21 cellular contexts compared by ENCODE assay signal in the genomic region with DNA sequence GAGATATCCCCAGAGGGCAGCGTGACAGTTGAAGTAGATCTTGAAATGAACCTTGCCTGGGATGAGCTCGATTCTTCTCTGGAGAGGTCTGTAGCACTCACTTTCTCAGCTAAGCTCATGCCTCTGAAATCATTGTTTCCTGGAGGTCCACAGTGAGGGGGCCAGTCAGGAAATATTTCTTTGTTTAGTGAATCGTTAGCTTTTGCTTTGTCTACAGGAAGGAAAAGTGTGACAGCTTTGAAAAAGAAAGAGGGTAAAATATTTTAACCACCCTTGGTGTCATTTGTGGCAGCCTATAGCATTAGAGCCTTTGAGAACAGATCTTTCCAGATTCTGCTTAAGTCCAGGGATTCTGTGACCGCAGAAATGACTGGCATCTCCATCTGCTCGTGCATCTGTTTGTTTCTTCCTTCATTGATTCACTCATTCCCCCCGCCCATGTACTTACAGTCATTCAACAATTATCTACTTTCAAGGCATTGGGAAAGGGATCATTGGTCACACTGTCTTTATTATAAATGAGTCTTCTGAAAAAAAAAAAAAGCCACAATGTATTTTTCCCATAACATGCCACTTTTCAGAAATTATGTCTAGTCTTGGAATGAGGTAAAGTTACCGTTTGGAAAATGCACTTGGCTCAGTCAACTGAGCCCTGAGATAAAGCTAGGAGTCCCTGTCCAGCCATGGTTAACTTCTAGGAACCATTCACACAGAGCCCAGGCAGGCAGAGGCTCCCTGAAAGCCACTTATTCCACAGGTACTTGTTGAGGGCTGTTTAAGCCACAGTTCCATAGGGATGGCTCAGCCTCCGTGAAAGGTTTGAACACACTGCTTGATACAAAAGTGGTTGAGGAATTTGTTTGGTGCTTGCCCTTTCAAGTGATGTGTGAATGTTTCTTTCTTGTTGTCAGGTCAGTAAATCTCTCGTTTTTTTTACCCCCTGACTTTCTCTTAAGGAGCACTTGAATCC.
A peak's percentile ranks its signal among the peaks of the same experiment; 100 is the strongest.
DNase-seq lines count a peak whose midpoint lies in the region; ATAC-seq, FAIRE-seq and TF ChIP-seq lines count a peak whose summit lies in the region.
"Had no signal": no experiment of that assay in that cellular context is flagged by ENCODE, and none has a peak within 500 bp of the region (broad histone marks: within the 10 kb centered on the region; RNA-seq: fewer than 3 reads in every experiment).

No MANE protein-coding gene starts in this region.

- no peaks in the 10 kb centered on the region for H3K36me3 Mint-ChIP-seq in stimulated activated naive CD8-positive, alpha-beta T cell treated with anti-CD3 and anti-CD28 coated beads, Interleukin-15, Interleukin-2, amounts not matched to agents 100 ng/mL and 50 ng/mL, for 24 hours (ENCODE audit: low read depth)

- H3K36me3 ChIP-seq in SJSA1 (peaks cover 29% of the 10 kb centered on the region), pancreas (no peaks in the 10 kb centered on the region)
- H3K36me3 ChIP-seq: adrenal gland, heart left ventricle, tibial nerve had no signal

- peak overlapping the region; percentile 40 for H3K27ac Mint-ChIP-seq in stimulated activated naive CD8-positive, alpha-beta T cell treated with anti-CD3 and anti-CD28 coated beads, Interleukin-15, Interleukin-2, amounts not matched to agents 100 ng/mL and 50 ng/mL, for 24 hours
- H3K27ac Mint-ChIP-seq: activated CD4-positive, alpha-beta memory T cell treated with anti-CD3 and anti-CD28 coated beads, Interleukin-2, amount 10 ng/mL, durations not matched to agents 7 days and 5 days; activated T-cell treated with anti-CD3 and anti-CD28 coated beads, Interleukin-2, amount 50 U/mL, for 72 hours had no signal

- FAIRE-seq in pancreas (lab: Jason Lieb, UNC) = no peak
- FAIRE-seq: keratinocyte had no signal

- H3K27me3 Mint-ChIP-seq in stimulated activated naive CD8-positive, alpha-beta T cell treated with anti-CD3 and anti-CD28 coated beads, Interleukin-15, Interleukin-2, amounts not matched to agents 100 ng/mL and 50 ng/mL, for 24 hours = no peaks in the 10 kb centered on the region
- H3K27me3 Mint-ChIP-seq: activated CD4-positive, alpha-beta memory T cell treated with anti-CD3 and anti-CD28 coated beads, Interleukin-2, amount 10 ng/mL, durations not matched to agents 7 days and 5 days had no signal

- H3K4me1 ChIP-seq in SJSA1 (replicated peaks) (peaks cover 74% of the 10 kb centered on the region), pancreas (peaks cover 8 to 14% (median 10%) of the 10 kb centered on the region in 3 donors)
- H3K4me1 ChIP-seq: tibial nerve had no signal

- ATAC-seq in stimulated activated naive CD8-positive, alpha-beta T cell treated with anti-CD3 and anti-CD28 coated beads, Interleukin-15, Interleukin-2, amounts not matched to agents 100 U/mL and 50 U/mL, for 24 hours = no peak
- ATAC-seq in pancreas = no peak
- ATAC-seq: heart left ventricle, PC-3 had no signal

- no peaks in the 10 kb centered on the region for H3K9me3 Mint-ChIP-seq in stimulated activated naive CD8-positive, alpha-beta T cell treated with anti-CD3 and anti-CD28 coated beads, Interleukin-15, Interleukin-2, amounts not matched to agents 100 ng/mL and 50 ng/mL, for 24 hours
- H3K9me3 Mint-ChIP-seq: activated CD4-positive, alpha-beta memory T cell treated with anti-CD3 and anti-CD28 coated beads, Interleukin-2, amount 10 ng/mL, durations not matched to agents 7 days and 5 days; activated T-cell treated with anti-CD3 and anti-CD28 coated beads, Interleukin-2, amount 50 U/mL, for 72 hours had no signal

- 61 to 71% methylated on average over 9 of the region's 9 CpGs for WGBS in pancreas, 2 donors

- intact Hi-C loops in pancreas (cut with DNase I) = no loop called here

- peak overlapping the region; percentile 71 for H3K27ac ChIP-seq in SJSA1
- no peak overlapping the region for H3K27ac ChIP-seq in pancreas
- H3K27ac ChIP-seq: adrenal gland, heart left ventricle, KMS-11, tibial nerve had no signal

- no peak overlapping the region for H3K4me3 Mint-ChIP-seq in stimulated activated naive CD8-positive, alpha-beta T cell treated with anti-CD3 and anti-CD28 coated beads, Interleukin-15, Interleukin-2, amounts not matched to agents 100 ng/mL and 50 ng/mL, for 24 hours
- H3K4me3 Mint-ChIP-seq: activated CD4-positive, alpha-beta memory T cell treated with anti-CD3 and anti-CD28 coated beads, Interleukin-2, amount 10 ng/mL, durations not matched to agents 7 days and 5 days had no signal

- TF ChIP-seq CTCF in pancreas (IDR thresholded peaks at IDR 0.05) = no peak

- H3K27me3 ChIP-seq in SJSA1 (replicated peaks) (no peaks in the 10 kb centered on the region), pancreas (no peaks in the 10 kb centered on the region)
- H3K27me3 ChIP-seq: adrenal gland, heart left ventricle, tibial nerve had no signal

- H3K9me3 ChIP-seq in SJSA1 (replicated peaks) = no peaks in the 10 kb centered on the region
- H3K9me3 ChIP-seq in pancreas = no peaks in the 10 kb centered on the region
- H3K9me3 ChIP-seq: adrenal gland, heart left ventricle, tibial nerve had no signal

- H3K4me3 ChIP-seq in SJSA1 (no peak overlapping the region), pancreas (no peak overlapping the region)
- H3K4me3 ChIP-seq: adrenal gland, heart left ventricle, tibial nerve had no signal

- peaks cover 25% of the 10 kb centered on the region for H3K4me1 Mint-ChIP-seq in stimulated activated naive CD8-positive, alpha-beta T cell treated with anti-CD3 and anti-CD28 coated beads, Interleukin-15, Interleukin-2, amounts not matched to agents 100 ng/mL and 50 ng/mL, for 24 hours (ENCODE audit: low read depth)

- DNase-seq in stimulated activated naive CD8-positive, alpha-beta T cell treated with anti-CD3 and anti-CD28 coated beads, Interleukin-15, Interleukin-2, amounts not matched to agents 100 U/mL and 50 U/mL, for 24 hours = no peak
- DNase-seq in SJSA1 (ENCODE audit: low read depth in 1 of 2, low spot score in 2 of 2) = peak; percentile 74 to 89
- DNase-seq in glomerular visceral epithelial cell (ENCODE audit: extremely low spot score) = peak; percentile 61
- no peak for DNase-seq in activated CD4-positive, CD25-positive, alpha-beta regulatory T cell treated with anti-CD3 and anti-CD28 coated beads, Interleukin-2, amount 50 U/mL, for 72 hours
- no peak for DNase-seq in stimulated activated CD4-positive, alpha-beta T cell treated with anti-CD3 and anti-CD28 coated beads, Interleukin-4, amount 100 ng/mL, for 4 hours
- no peak for DNase-seq in ureter (ENCODE audit: low spot score)
- DNase-seq in pancreas = no peak
- DNase-seq: ACHN; activated CD4-positive, alpha-beta memory T cell treated with anti-CD3 and anti-CD28 coated beads, Interleukin-2, amount 10 ng/mL, durations not matched to agents 7 days and 5 days; activated T-cell treated with anti-CD3 and anti-CD28 coated beads, Interleukin-2, amount 50 U/mL, for 72 hours; adrenal gland; GF-D8; heart left ventricle; NCI-H146; NCI-H526; nucleus accumbens; PC-3 had no signal

Comparison
In these comparisons a context has a peak if more than half of its experiments do, and no peak if none do; other contexts are left out.
1. DNase-seq: peak in SJSA1 (2 of 2) and glomerular visceral epithelial cell (single experiment); none in stimulated activated naive CD8-positive, alpha-beta T cell treated with anti-CD3 and anti-CD28 coated beads, Interleukin-15, Interleukin-2, amounts not matched to agents 100 U/mL and 50 U/mL, for 24 hours (single experiment), activated CD4-positive, CD25-positive, alpha-beta regulatory T cell treated with anti-CD3 and anti-CD28 coated beads, Interleukin-2, amount 50 U/mL, for 72 hours (single experiment), stimulated activated CD4-positive, alpha-beta T cell treated with anti-CD3 and anti-CD28 coated beads, Interleukin-4, amount 100 ng/mL, for 4 hours (0 of 2), ureter (single experiment) and pancreas (0 of 6).